8 cellular contexts compared by ENCODE assay signal in genomic region chr2:131492418-131493198, GRCh38. TPM values are rescaled to one million over a fixed set of nuclear protein-coding genes. Genes with fewer than 3 reads are reported as not detected.
DNase-seq lines count a peak whose midpoint lies in the region; ATAC-seq and TF ChIP-seq lines count a peak whose summit lies in the region.

No MANE protein-coding gene starts in this region.

- H3K9me3 ChIP-seq in WERI-Rb-1 (ENCODE audit: severe bottlenecking) (no peaks in the 10 kb centered on the region), mammary epithelial cell (replicated peaks; ENCODE audit: insufficient read depth, low read length) (no peaks in the 10 kb centered on the region), smooth muscle cell (replicated peaks; ENCODE audit: low read depth) (no peaks in the 10 kb centered on the region)

- H3K79me2 ChIP-seq in mammary epithelial cell (ENCODE audit: insufficient read depth, low read length) (peaks cover 89% of the 10 kb centered on the region), smooth muscle cell (ENCODE audit: low read depth) (peaks cover 43% of the 10 kb centered on the region)

- peak overlapping the region; percentile 92 for H3K9ac ChIP-seq in mammary epithelial cell (ENCODE audit: insufficient read depth, low read length)
- peak overlapping the region; percentile 93 for H3K9ac ChIP-seq in smooth muscle cell (ENCODE audit: low read depth)

- H4K20me1 ChIP-seq in mammary epithelial cell (ENCODE audit: insufficient read depth, low read length) (no peaks in the 10 kb centered on the region), smooth muscle cell (ENCODE audit: low read depth) (peaks cover 12% of the 10 kb centered on the region)

- H3F3A ChIP-seq in smooth muscle cell (ENCODE audit: low read depth): no peaks in the 10 kb centered on the region

- BruUV-seq in mammary epithelial cell (replicated peaks; lab: Mats Ljungman, UMichigan): no TSS peak

- H3K27me3 ChIP-seq in WERI-Rb-1 (ENCODE audit: insufficient read depth, low read depth, severe bottlenecking): no peaks in the 10 kb centered on the region
- H3K27me3 ChIP-seq in mammary epithelial cell (ENCODE audit: insufficient read depth, low read length): no peaks in the 10 kb centered on the region
- no peaks in the 10 kb centered on the region for H3K27me3 ChIP-seq in smooth muscle cell (ENCODE audit: low read depth)

- no CpG with 5 or more reads among the region's 79 CpGs for WGBS in mammary epithelial cell (ENCODE audit: low coverage, missing lambda C conversion rate)
- WGBS in smooth muscle cell (ENCODE audit: low lambda C conversion rate): under 1% methylated on average over 57 of the region's 79 CpGs

- H2AFZ ChIP-seq in mammary epithelial cell (ENCODE audit: low read depth, low read length): peak overlapping the region; percentile 90
- peak overlapping the region; percentile 96 for H2AFZ ChIP-seq in smooth muscle cell (ENCODE audit: low read depth)

- in situ Hi-C loops in mammary epithelial cell (cut with MboI; ENCODE audit: low sequenced_read_pairs in 2 of 2): no loop called here

- dilution Hi-C loops in mammary epithelial cell (cut with HindIII; ENCODE audit: low sequenced_read_pairs): no loop called here

- H3K36me3 ChIP-seq in WERI-Rb-1: peaks cover 5% of the 10 kb centered on the region
- no peaks in the 10 kb centered on the region for H3K36me3 ChIP-seq in mammary epithelial cell (ENCODE audit: insufficient read depth, low read length)
- no peaks in the 10 kb centered on the region for H3K36me3 ChIP-seq in smooth muscle cell (ENCODE audit: low read depth)

- intact Hi-C loops in mammary epithelial cell (cut with micrococcal nuclease): loop anchor here (1.0 to 10.0 kb wide), 4 partner anchors 35 to 340 kb away; partner anchors contain the start of gene CCDC74A

- DNase-seq in AG09319 (ENCODE audit: extremely low read depth, low read depth): peak; percentile 71
- DNase-seq in NCI-H2196 treated with DMSO at 0.1 percent for 48 hours (lab: John Stamatoyannopoulos, UW; ENCODE audit: unreplicated experiment): peak; percentile 96
- peak; percentile 98 for DNase-seq in WERI-Rb-1
- DNase-seq in mammary epithelial cell: peak; percentile 98
- DNase-seq in iPS-NIHi7 (ENCODE audit: extremely low spot score): peak; percentile 95
- peak; percentile 70 for DNase-seq in smooth muscle cell (lab: John Stamatoyannopoulos, UW; ENCODE audit: unreplicated experiment)

- H3K4me1 ChIP-seq in mammary epithelial cell (ENCODE audit: insufficient read depth, low read length): peaks cover 9% of the 10 kb centered on the region
- H3K4me1 ChIP-seq in smooth muscle cell (ENCODE audit: low read depth): no peaks in the 10 kb centered on the region

- H3K27ac ChIP-seq in WERI-Rb-1 (peak overlapping the region; percentile 96), mammary epithelial cell (ENCODE audit: insufficient read depth, low read depth, low read length) (peak overlapping the region; percentile 89), smooth muscle cell (ENCODE audit: low read depth) (peak overlapping the region; percentile 84)

- TF ChIP-seq CTCF in AG09319 (IDR thresholded peaks at IDR 0.05; ENCODE audit: low read depth, low read length): peak; percentile 71
- TF ChIP-seq CTCF in WERI-Rb-1 (IDR thresholded peaks at IDR 0.05; ENCODE audit: low read depth, low read length): peak; percentile 60
- peak; percentile 33 to 74 for TF ChIP-seq CTCF in mammary epithelial cell (conservative IDR thresholded peaks at IDR 0.05 in 1 of 2, IDR thresholded peaks at IDR 0.05 in 1 of 2; ENCODE audit: extremely low read depth in 1 of 2, insufficient read depth in 1 of 2, low read depth in 1 of 2, low read length in 2 of 2)
- peak; percentile 67 for TF ChIP-seq CTCF in smooth muscle cell (IDR thresholded peaks at IDR 0.05; ENCODE audit: borderline replicate concordance, insufficient read depth, poor library complexity, severe bottlenecking)

- ATAC-seq in GM18909 (IDR thresholded peaks at IDR 0.05; ENCODE audit: poor library complexity, unreplicated experiment) (peak; percentile 72), HG03159 (IDR thresholded peaks at IDR 0.05; ENCODE audit: unreplicated experiment) (peak; percentile 71)

- CTCF ChIA-PET in mammary epithelial cell (lab: Charles Lee; ENCODE audit: low non-redundant PET): interaction anchor here (0.6 to 0.7 kb wide), 10 partner anchors 21 to 1317 kb away, joined by 3 to 9 read pairs (median 4); no protein-coding TSS in a partner anchor

- peak overlapping the region; percentile 89 for H3K4me2 ChIP-seq in mammary epithelial cell (ENCODE audit: insufficient read depth, low read depth, low read length)
- peak overlapping the region; percentile 95 for H3K4me2 ChIP-seq in smooth muscle cell

- H3K4me3 ChIP-seq in WERI-Rb-1 (ENCODE audit: low read depth, low read length) (peak overlapping the region; percentile 87), mammary epithelial cell (replicated peaks in 1 of 3; ENCODE audit: insufficient read depth in 1 of 3, low read depth in 2 of 3, low read length in 3 of 3) (peak overlapping the region; percentile 64 to 95 (median 78)), smooth muscle cell (peak overlapping the region; percentile 91)

RNA-seq across cellular contexts. Expression of gene MZT2A, which starts 0.4 kb away (rescaled TPM):
- total RNA-seq in mammary epithelial cell (100 to 1,000 TPM; 131 to 197 TPM), smooth muscle cell (85.1 and 103 TPM in 2 replicates)
- polyA plus RNA-seq in mammary epithelial cell (102 TPM), smooth muscle cell (137 and 165 TPM in 2 replicates)
- polyA minus RNA-seq in mammary epithelial cell: 8.4 TPM

RNA-seq across cellular contexts. Expression of gene TUBA3D, which starts 16.7 kb away (rescaled TPM):
- total RNA-seq in mammary epithelial cell: not detected
- not detected for polyA plus RNA-seq in mammary epithelial cell
- not detected for polyA minus RNA-seq in mammary epithelial cell
- total RNA-seq in smooth muscle cell: not detected in 2 replicates
- 0.14 TPM in 1 of 2 replicates, not detected in the other for polyA plus RNA-seq in smooth muscle cell

RNA-seq across cellular contexts. Expression of gene CCDC74A, which starts 35.1 kb away (rescaled TPM):
- 1 to 10 TPM; 5.4 to 7.5 TPM for total RNA-seq in mammary epithelial cell
- polyA plus RNA-seq in mammary epithelial cell: 15.1 TPM
- polyA minus RNA-seq in mammary epithelial cell: 1.8 TPM
- total RNA-seq in smooth muscle cell: 15.6 and 37.2 TPM in 2 replicates
- 18.1 and 22.3 TPM in 2 replicates for polyA plus RNA-seq in smooth muscle cell

Comparison
In these comparisons a context has a peak if more than half of its experiments do, and no peak if none do; other contexts are left out.
1. Peak in every context shown above with its lines: DNase-seq, ATAC-seq, H3K4me3 ChIP-seq and H3K27ac ChIP-seq.